12 cellular contexts compared by ENCODE assay signal in genomic region chr4:8540072-8540471, GRCh38. TPM values are rescaled to one million over a fixed set of nuclear protein-coding genes. Genes with fewer than 3 reads are reported as not detected.
DNase-seq lines count a peak whose midpoint lies in the region; ATAC-seq and TF ChIP-seq lines count a peak whose summit lies in the region.
"Had no signal": no experiment of that assay in that cellular context is flagged by ENCODE, and none has a peak within 500 bp of the region (broad histone marks: within the 10 kb centered on the region; RNA-seq: fewer than 3 reads in every experiment).

No MANE protein-coding gene starts in this region.

- peaks cover 2 to 5% of the 10 kb centered on the region in 2 donors for H3K36me3 Mint-ChIP-seq in activated T-cell treated with anti-CD3 and anti-CD28 coated beads, Interleukin-2, amount 50 U/mL, for 72 hours (ENCODE audit: insufficient read depth in 2 of 2)

- no peak overlapping the region for H3K4me3 ChIP-seq in A673 (ENCODE audit: low read depth, low read length, poor library complexity, severe bottlenecking)
- H3K4me3 ChIP-seq: pancreas, uterus had no signal

- H3K27ac ChIP-seq in A673 (ENCODE audit: low read depth, low read length, poor library complexity, severe bottlenecking) = no peak overlapping the region
- H3K27ac ChIP-seq: pancreas, uterus had no signal

- H3K27me3 ChIP-seq in A673 (replicated peaks; ENCODE audit: insufficient read depth, low read depth, low read length, poor library complexity) = no peaks in the 10 kb centered on the region
- H3K27me3 ChIP-seq: pancreas, uterus had no signal

- peak; percentile 47 for ATAC-seq in GM18873 (IDR thresholded peaks at IDR 0.05; ENCODE audit: low FRiP score, unreplicated experiment)
- peak; percentile 80 for ATAC-seq in HG02885 (IDR thresholded peaks at IDR 0.05; ENCODE audit: poor library complexity, unreplicated experiment)
- ATAC-seq in activated T-cell treated with anti-CD3 and anti-CD28 coated beads, Interleukin-2, amount 50 U/mL, for 72 hours (replicated peaks in 1 of 2) = peak; percentile 84 to 91
- no peak for ATAC-seq in GM18519 (IDR thresholded peaks at IDR 0.05; ENCODE audit: low FRiP score, unreplicated experiment)
- ATAC-seq: pancreas had no signal

- no TSS peak for BruUV-seq in A673 (replicated peaks; lab: Mats Ljungman, UMichigan)

- intact Hi-C loops in A673 (cut with micrococcal nuclease; ENCODE audit: unreplicated experiment) = no loop called here

- POLR2A ChIA-PET in A673 (lab: Charles Lee; ENCODE audit: low non-redundant PET) = no interaction called here

- peak; percentile 4 to 32 for DNase-seq in activated T-cell treated with anti-CD3 and anti-CD28 coated beads, Interleukin-2, amount 50 U/mL, for 72 hours
- DNase-seq in stimulated activated CD4-positive, alpha-beta T cell treated with anti-CD3 and anti-CD28 coated beads, Interleukin-15, amount 100 ng/mL, for 24 hours = peak; percentile 54
- DNase-seq in A673 (ENCODE audit: low spot score) (no peak), AG08395 (ENCODE audit: low spot score) (no peak), OCI-M2 (lab: John Stamatoyannopoulos, UW; ENCODE audit: unreplicated experiment) (no peak)
- DNase-seq: central memory CD4-positive, alpha-beta T cell; Karpas-422; uterus had no signal

- H3K27ac Mint-ChIP-seq in activated T-cell treated with anti-CD3 and anti-CD28 coated beads, Interleukin-2, amount 50 U/mL, for 72 hours = peak overlapping the region; percentile 63

- H3K4me1 Mint-ChIP-seq in activated T-cell treated with anti-CD3 and anti-CD28 coated beads, Interleukin-2, amount 50 U/mL, for 72 hours (ENCODE audit: low read depth) = peaks cover 5% of the 10 kb centered on the region

- H3K9me3 ChIP-seq in A673 (ENCODE audit: low read depth, low read length, poor library complexity, severe bottlenecking) = no peaks in the 10 kb centered on the region
- H3K9me3 ChIP-seq: pancreas, uterus had no signal

- no peaks in the 10 kb centered on the region for H3K27me3 Mint-ChIP-seq in activated T-cell treated with anti-CD3 and anti-CD28 coated beads, Interleukin-2, amount 50 U/mL, for 72 hours (ENCODE audit: low read depth)

- peaks cover 4% of the 10 kb centered on the region in 2 donors for H3K9me3 Mint-ChIP-seq in activated T-cell treated with anti-CD3 and anti-CD28 coated beads, Interleukin-2, amount 50 U/mL, for 72 hours

- CTCF ChIA-PET in A673 (lab: Charles Lee) = no interaction called here

- peak overlapping the region; percentile 25 to 76 for H3K4me3 Mint-ChIP-seq in activated T-cell treated with anti-CD3 and anti-CD28 coated beads, Interleukin-2, amount 50 U/mL, for 72 hours

- H3K4me1 ChIP-seq in A673 (ENCODE audit: insufficient read depth, low read length, poor library complexity, severe bottlenecking) = no peaks in the 10 kb centered on the region
- H3K4me1 ChIP-seq: uterus had no signal

- no peak for TF ChIP-seq CTCF in A673 (conservative IDR thresholded peaks at IDR 0.05; ENCODE audit: low read depth, low read length)

- no peaks in the 10 kb centered on the region for H3K36me3 ChIP-seq in A673 (ENCODE audit: insufficient read depth, low read length, poor library complexity, severe bottlenecking)
- H3K36me3 ChIP-seq: pancreas, uterus had no signal

RNA-seq across cellular contexts. Expression of gene GPR78, which starts 40.1 kb away (rescaled TPM):
- not detected for total RNA-seq in activated T-cell treated with anti-CD3 and anti-CD28 coated beads, Interleukin-2, amount 50 U/mL, for 72 hours
- not detected in 2 replicates for total RNA-seq in A673 (2021)
- total RNA-seq: pancreas had no signal

RNA-seq across cellular contexts. Expression of gene CPZ, which starts 52.5 kb away (rescaled TPM):
- total RNA-seq in activated T-cell treated with anti-CD3 and anti-CD28 coated beads, Interleukin-2, amount 50 U/mL, for 72 hours = not detected
- 0.28 and 0.34 TPM in 2 replicates for total RNA-seq in A673 (2021)

Comparison
In these comparisons a context has a peak if more than half of its experiments do, and no peak if none do; other contexts are left out.
1. DNase-seq: peak in activated T-cell treated with anti-CD3 and anti-CD28 coated beads, Interleukin-2, amount 50 U/mL, for 72 hours (2 of 2) and stimulated activated CD4-positive, alpha-beta T cell treated with anti-CD3 and anti-CD28 coated beads, Interleukin-15, amount 100 ng/mL, for 24 hours (single experiment); none in A673 (single experiment), AG08395 (single experiment) and OCI-M2 (single experiment).